20 cellular contexts compared by ENCODE assay signal in genomic region chr3:12518266-12519028, GRCh38. TPM values are rescaled to one million over a fixed set of nuclear protein-coding genes. Genes with fewer than 3 reads are reported as not detected.
"Had no signal": no experiment of that assay in that cellular context is flagged by ENCODE, and none has a peak within 500 bp of the region (broad histone marks: within the 10 kb centered on the region; RNA-seq: fewer than 3 reads in every experiment).

No MANE protein-coding gene starts in this region.

- H3K27me3 ChIP-seq: SJSA1, tibial nerve had no signal

- H3K36me3 Mint-ChIP-seq: natural killer cell treated with Interleukin-12 subunit alpha and Interleukin-12 subunit beta and Interleukin-15 and Interleukin-18, amount 100 ng/mL, for 72 hours had no signal

- FAIRE-seq: frontal cortex had no signal

- H3K4me1 ChIP-seq: SJSA1 had no signal

- H3K36me3 ChIP-seq: SJSA1 had no signal

- H3K27ac ChIP-seq: psoas muscle, SJSA1 had no signal

- H3K4me1 Mint-ChIP-seq: activated CD4-positive, alpha-beta T cell treated with anti-CD3 and anti-CD28 coated beads, Interleukin-2, amount 10 ng/mL, durations not matched to agents 7 days and 5 days; immature natural killer cell had no signal

- H3K4me3 Mint-ChIP-seq: activated CD4-positive, alpha-beta T cell treated with anti-CD3 and anti-CD28 coated beads, Interleukin-2, amount 10 ng/mL, durations not matched to agents 7 days and 5 days; activated naive CD8-positive, alpha-beta T cell; dendritic cell treated with granulocyte-macrophage colony-stimulating factor and Interleukin-4, amounts not matched to agents 40 ng/mL and 50 ng/mL, for 4 days; immature natural killer cell; natural killer cell treated with Interleukin-12 subunit alpha and Interleukin-12 subunit beta and Interleukin-15 and Interleukin-18, amount 100 ng/mL, for 72 hours had no signal

- H3K9me3 Mint-ChIP-seq: activated CD4-positive, alpha-beta T cell treated with anti-CD3 and anti-CD28 coated beads, Interleukin-2, amount 10 ng/mL, durations not matched to agents 7 days and 5 days; dendritic cell treated with granulocyte-macrophage colony-stimulating factor and Interleukin-4, amounts not matched to agents 40 ng/mL and 50 ng/mL, for 4 days; natural killer cell treated with Interleukin-12 subunit alpha and Interleukin-12 subunit beta and Interleukin-15 and Interleukin-18, amount 100 ng/mL, for 72 hours had no signal

- ATAC-seq: natural killer cell treated with Interleukin-12 subunit alpha and Interleukin-12 subunit beta and Interleukin-15 and Interleukin-18, amount 100 ng/mL, for 72 hours; psoas muscle had no signal

- H3K9me3 ChIP-seq: psoas muscle, SJSA1, tibial nerve had no signal

- H3K27me3 Mint-ChIP-seq: activated CD4-positive, alpha-beta T cell treated with anti-CD3 and anti-CD28 coated beads, Interleukin-2, amount 10 ng/mL, durations not matched to agents 7 days and 5 days; activated naive CD8-positive, alpha-beta T cell; dendritic cell treated with granulocyte-macrophage colony-stimulating factor and Interleukin-4, amounts not matched to agents 40 ng/mL and 50 ng/mL, for 4 days; natural killer cell treated with Interleukin-12 subunit alpha and Interleukin-12 subunit beta and Interleukin-15 and Interleukin-18, amount 100 ng/mL, for 72 hours had no signal

- H3K27ac Mint-ChIP-seq: activated CD4-positive, alpha-beta T cell treated with anti-CD3 and anti-CD28 coated beads, Interleukin-2, amount 10 ng/mL, durations not matched to agents 7 days and 5 days; activated naive CD8-positive, alpha-beta T cell; dendritic cell treated with granulocyte-macrophage colony-stimulating factor and Interleukin-4, amounts not matched to agents 40 ng/mL and 50 ng/mL, for 4 days; immature natural killer cell; natural killer cell treated with Interleukin-12 subunit alpha and Interleukin-12 subunit beta and Interleukin-15 and Interleukin-18, amount 100 ng/mL, for 72 hours had no signal

- H3K4me3 ChIP-seq: psoas muscle, SJSA1, tibial nerve had no signal

- DNase-seq: activated CD4-positive, alpha-beta T cell treated with anti-CD3 and anti-CD28 coated beads, Interleukin-2, amount 10 ng/mL, durations not matched to agents 7 days and 5 days; activated CD4-positive, CD25-positive, alpha-beta regulatory T cell; activated CD8-positive, alpha-beta memory T cell treated with anti-CD3 and anti-CD28 coated beads for 24 hours; activated gamma-delta T cell treated with Interleukin-2 at 50 U/mL for 16 hours; amniotic stem cell; cerebellar nuclear complex; effector memory CD4-positive, alpha-beta T cell; head of caudate nucleus; immature natural killer cell; psoas muscle; stimulated activated CD4-positive, alpha-beta T cell treated with anti-CD3 and anti-CD28 coated beads, Interleukin-1b, Interleukin-23, amount 100 ng/mL, for 48 hours; T-helper 2 cell had no signal

RNA-seq across cellular contexts. Expression of gene MKRN2OS, which starts 26.9 kb away (rescaled TPM):
- total RNA-seq: activated CD4-positive, alpha-beta T cell treated with anti-CD3 and anti-CD28 coated beads, Interleukin-2, amount 10 ng/mL, durations not matched to agents 7 days and 5 days; fibroblast of lung; frontal cortex; natural killer cell treated with Interleukin-12 subunit alpha and Interleukin-12 subunit beta and Interleukin-15 and Interleukin-18, amount 100 ng/mL, for 72 hours; omental fat pad; SJSA1; tibial nerve had no signal
- polyA plus RNA-seq: fibroblast of lung, immature natural killer cell had no signal
